ENCODE assay signal across 12 cellular contexts in the genomic region with DNA sequence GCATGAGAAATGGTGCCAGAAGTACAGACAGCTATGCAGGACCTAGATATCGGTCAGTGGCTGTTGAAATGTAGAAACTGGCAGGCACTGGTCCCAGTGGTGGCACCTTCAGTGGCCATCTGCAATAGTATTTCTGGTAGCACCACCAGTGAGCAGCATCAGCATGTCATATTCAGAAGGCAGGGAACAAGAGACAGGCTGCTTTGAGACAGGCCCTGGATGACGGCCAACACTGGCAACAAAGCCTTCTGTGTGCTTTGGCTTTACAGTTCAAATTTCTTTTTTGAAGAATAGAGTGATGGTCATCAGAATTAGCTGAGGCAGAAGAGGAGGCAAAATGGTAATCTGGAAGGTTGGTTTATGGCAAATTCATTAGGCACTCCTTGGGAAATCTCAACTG.
DNase-seq lines count a peak whose midpoint lies in the region; ATAC-seq and TF ChIP-seq lines count a peak whose summit lies in the region.
"Had no signal": no experiment of that assay in that cellular context is flagged by ENCODE, and none has a peak within 500 bp of the region (broad histone marks: within the 10 kb centered on the region; RNA-seq: fewer than 3 reads in every experiment).

No MANE protein-coding gene starts in this region.

- H3K4me1 ChIP-seq in psoas muscle, result no peaks in the 10 kb centered on the region

- ATAC-seq in psoas muscle, result no peak

- intact Hi-C loops in psoas muscle (cut with DNase I), result no loop called here

- H3K9me3 ChIP-seq in psoas muscle (no peaks in the 10 kb centered on the region), WERI-Rb-1 (ENCODE audit: severe bottlenecking) (no peaks in the 10 kb centered on the region)
- H3K9me3 ChIP-seq: MG63 had no signal

- H3K36me3 ChIP-seq in psoas muscle (ENCODE audit: insufficient read depth in 1 of 2, low read depth in 1 of 2) (no peaks in the 10 kb centered on the region), WERI-Rb-1 (no peaks in the 10 kb centered on the region)
- H3K36me3 ChIP-seq: MG63 had no signal

- TF ChIP-seq CTCF in LNCaP clone FGC (IDR thresholded peaks at IDR 0.05; ENCODE audit: control insufficient read depth, extremely low read depth, insufficient read depth) (no peak), psoas muscle (IDR thresholded peaks at IDR 0.05) (no peak), WERI-Rb-1 (IDR thresholded peaks at IDR 0.05; ENCODE audit: low read depth, low read length) (no peak)

- no peak overlapping the region for H3K27ac ChIP-seq in psoas muscle
- no peak overlapping the region for H3K27ac ChIP-seq in WERI-Rb-1

- WGBS in psoas muscle, 3 donors, result 36 to 42% (median 40%) methylated on average over 2 of the region's 2 CpGs

- no peaks in the 10 kb centered on the region for H3K27me3 ChIP-seq in psoas muscle (ENCODE audit: insufficient read depth in 3 of 3, low read length in 2 of 3)
- H3K27me3 ChIP-seq in WERI-Rb-1 (ENCODE audit: insufficient read depth, low read depth, severe bottlenecking), result no peaks in the 10 kb centered on the region
- H3K27me3 ChIP-seq: MG63 had no signal

- no peak overlapping the region for H3K4me3 ChIP-seq in LNCaP clone FGC (ENCODE audit: low read depth, low read length)
- H3K4me3 ChIP-seq in psoas muscle, result no peak overlapping the region
- H3K4me3 ChIP-seq in WERI-Rb-1 (ENCODE audit: low read depth, low read length), result no peak overlapping the region
- H3K4me3 ChIP-seq: MG63 had no signal

- peak in 12 of 14 donors; percentile 4 to 82 (median 69) for DNase-seq in C1 segment of cervical spinal cord (lab: John Stamatoyannopoulos, UW)
- peak; percentile 36 for DNase-seq in LNCaP clone FGC (ENCODE audit: low read depth)
- DNase-seq in SHP77 treated with DMSO at 0.1 percent for 48 hours (lab: John Stamatoyannopoulos, UW), result peak; percentile 77
- peak; percentile 80 for DNase-seq in inferior parietal cortex (ENCODE audit: extremely low spot score)
- no peak for DNase-seq in NCI-H510A (lab: John Stamatoyannopoulos, UW)
- no peak for DNase-seq in psoas muscle
- no peak for DNase-seq in WERI-Rb-1
- no peak for DNase-seq in AG20443 (ENCODE audit: low spot score)
- DNase-seq: activated naive CD4-positive, alpha-beta T cell treated with anti-CD3 and anti-CD28 coated beads, Interleukin-2, amount 10 ng/mL, durations not matched to agents 7 days and 5 days; MG63; NCI-H526 treated with DMSO at 0.1 percent for 48 hours; stimulated activated CD8-positive, alpha-beta memory T cell treated with anti-CD3 and anti-CD28 coated beads, Interleukin-4, amount 100 ng/mL, for 48 hours had no signal

Comparison
In these comparisons a context has a peak if more than half of its experiments do, and no peak if none do; other contexts are left out.
1. DNase-seq: peak in C1 segment of cervical spinal cord (12 of 14), LNCaP clone FGC (single experiment), SHP77 treated with DMSO at 0.1 percent for 48 hours (single experiment) and inferior parietal cortex (single experiment); none in NCI-H510A (single experiment), psoas muscle (0 of 2), WERI-Rb-1 (single experiment) and AG20443 (single experiment).